Comparison of ENCODE assay signal across 22 cellular contexts in the genomic region with DNA sequence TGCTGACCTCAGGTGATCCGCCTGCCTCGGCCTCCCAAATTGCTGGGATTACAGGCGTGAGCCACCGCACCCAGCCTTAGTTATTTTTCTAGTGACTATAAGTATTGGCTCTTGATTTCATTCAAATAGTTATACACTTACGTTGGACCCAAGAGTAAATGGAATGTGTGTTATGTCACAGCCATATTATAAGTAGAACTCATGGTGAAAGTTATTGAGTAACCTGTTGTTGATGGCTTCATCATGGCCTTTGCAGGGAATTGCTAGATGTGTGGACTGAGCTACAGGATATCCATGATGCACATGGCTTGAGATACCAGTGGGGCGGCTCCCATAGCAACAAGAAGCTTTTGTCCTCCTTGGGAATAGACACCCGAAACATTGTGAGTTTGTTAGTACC.
"Had no signal": no experiment of that assay in that cellular context is flagged by ENCODE, and none has a peak within 500 bp of the region (broad histone marks: within the 10 kb centered on the region; RNA-seq: fewer than 3 reads in every experiment).

No MANE protein-coding gene starts in this region.

- H3K4me1 ChIP-seq: testis had no signal

- H3K27me3 ChIP-seq: dorsolateral prefrontal cortex, gastroesophageal sphincter, ovary, testis, tibial nerve had no signal

- H3K4me2 ChIP-seq: smooth muscle cell had no signal

- H3K9me3 ChIP-seq: gastroesophageal sphincter, mucosa of descending colon, ovary, testis, tibial nerve had no signal

- DNase-seq: central memory CD4-positive, alpha-beta T cell; cortex of kidney; dorsolateral prefrontal cortex; effector CD8-positive, alpha-beta T cell; foreskin fibroblast; glutamatergic neuron; immature natural killer cell; kidney; left colon; left ventricle myocardium superior; mucosa of descending colon; natural killer cell; nucleus accumbens; ovary; right cardiac atrium; stimulated activated CD4-positive, alpha-beta T cell treated with anti-CD3 and anti-CD28 coated beads, Interleukin-2, amount 100 ng/mL, for 48 hours; stimulated activated CD8-positive, alpha-beta memory T cell treated with anti-CD3 and anti-CD28 coated beads, Interleukin-4, amount 100 ng/mL, for 48 hours; testis had no signal

- H3K27ac ChIP-seq: dorsolateral prefrontal cortex, gastroesophageal sphincter, ovary, testis, tibial nerve had no signal

- H3K4me3 ChIP-seq: dorsolateral prefrontal cortex, gastroesophageal sphincter, lung, mucosa of descending colon, ovary, smooth muscle cell, testis, tibial nerve had no signal

- H3K36me3 ChIP-seq: ovary had no signal
